In genomic region chr6:148325316-148326068, GRCh38 we compare ENCODE assay signal across 13 cellular contexts.
"Had no signal": no experiment of that assay in that cellular context is flagged by ENCODE, and none has a peak within 500 bp of the region (broad histone marks: within the 10 kb centered on the region; RNA-seq: fewer than 3 reads in every experiment).

No MANE protein-coding gene starts in this region.

- H3K4me3 ChIP-seq: pancreas, stomach, thoracic aorta had no signal

- H3K27ac ChIP-seq: pancreas, stomach had no signal

- H3K9me3 ChIP-seq: pancreas, stomach, thoracic aorta had no signal

- H3K27ac Mint-ChIP-seq: activated naive CD8-positive, alpha-beta T cell treated with anti-CD3 and anti-CD28 coated beads, Interleukin-2, amount 50 U/mL, for 24 hours; naive B cell; T-helper 2 cell treated with Interferon-gamma antibody and Interleukin-4, amounts not matched to agents 5 μg/mL and 100 μg/mL, for 36 hours had no signal

- H3K9me3 Mint-ChIP-seq: T-helper 2 cell treated with Interferon-gamma antibody and Interleukin-4, amounts not matched to agents 5 μg/mL and 100 μg/mL, for 36 hours had no signal

- ATAC-seq: activated CD4-positive, CD25-positive, alpha-beta regulatory T cell treated with anti-CD3 and anti-CD28 coated beads, Interleukin-2, amount 50 U/mL, for 24 hours; activated naive CD8-positive, alpha-beta T cell treated with anti-CD3 and anti-CD28 coated beads, Interleukin-2, amount 50 U/mL, for 24 hours; sciatic nerve had no signal

- H3K4me3 Mint-ChIP-seq: activated naive CD8-positive, alpha-beta T cell treated with anti-CD3 and anti-CD28 coated beads, Interleukin-2, amount 50 U/mL, for 24 hours; naive B cell; T-helper 2 cell treated with Interferon-gamma antibody and Interleukin-4, amounts not matched to agents 5 μg/mL and 100 μg/mL, for 36 hours had no signal

- H3K36me3 ChIP-seq: pancreas, stomach, thoracic aorta had no signal

- H3K36me3 Mint-ChIP-seq: naive B cell had no signal

- H3K27me3 ChIP-seq: pancreas, stomach had no signal

- H3K4me1 Mint-ChIP-seq: activated naive CD8-positive, alpha-beta T cell treated with anti-CD3 and anti-CD28 coated beads, Interleukin-2, amount 50 U/mL, for 24 hours; naive B cell had no signal

- DNase-seq: activated naive CD4-positive, alpha-beta T cell treated with Interleukin-2 at 50 U/mL for 16 hours; activated naive CD8-positive, alpha-beta T cell treated with anti-CD3 and anti-CD28 coated beads, Interleukin-2, amount 50 U/mL, for 24 hours; activated T-cell treated with anti-CD3 and anti-CD28 coated beads for 4 hours; cortex of kidney; islet precursor cell; naive B cell; pancreas; stimulated activated CD4-positive, alpha-beta T cell treated with anti-CD3 and anti-CD28 coated beads, Interleukin-2, amount 100 ng/mL, for 24 hours; stomach had no signal
